ENCODE assay signal across 12 cellular contexts in the genomic region with DNA sequence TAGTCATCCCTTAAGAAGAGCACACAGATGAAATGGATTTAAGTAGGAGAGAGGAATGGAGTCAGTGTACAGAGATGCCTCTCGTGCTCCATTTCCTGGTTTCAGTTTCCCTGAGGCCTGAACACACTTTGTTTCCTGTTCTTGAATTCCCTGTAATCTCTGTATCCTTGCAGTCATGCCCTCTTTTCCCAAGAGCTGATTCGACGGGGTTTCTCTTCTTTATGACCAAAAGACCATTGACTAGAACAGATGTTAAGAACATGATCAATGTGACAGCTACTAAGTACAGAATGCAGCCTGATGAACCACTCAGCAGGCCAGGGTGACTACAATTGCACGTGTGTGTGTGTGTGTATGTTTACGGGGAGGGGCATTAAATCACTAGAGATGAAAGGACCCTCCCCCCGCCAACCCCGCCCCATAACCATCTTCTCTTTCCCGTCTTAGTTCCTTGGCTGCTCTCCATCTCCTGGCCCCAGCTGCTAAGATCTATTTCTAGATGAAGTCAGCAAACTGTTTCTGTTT. TPM values are rescaled to one million over a fixed set of nuclear protein-coding genes. Genes with fewer than 3 reads are reported as not detected.
DNase-seq lines count a peak whose midpoint lies in the region; ATAC-seq, FAIRE-seq and TF ChIP-seq lines count a peak whose summit lies in the region.
"Had no signal": no experiment of that assay in that cellular context is flagged by ENCODE, and none has a peak within 500 bp of the region (broad histone marks: within the 10 kb centered on the region; RNA-seq: fewer than 3 reads in every experiment).

No MANE protein-coding gene starts in this region.

- TF ChIP-seq CTCF in breast epithelium (IDR thresholded peaks at IDR 0.05) = no peak
- no peak for TF ChIP-seq CTCF in mammary epithelial cell (conservative IDR thresholded peaks at IDR 0.05 in 1 of 2, IDR thresholded peaks at IDR 0.05 in 1 of 2; ENCODE audit: extremely low read depth in 1 of 2, insufficient read depth in 1 of 2, low read depth in 1 of 2, low read length in 2 of 2)
- no peak for TF ChIP-seq CTCF in brain (conservative IDR thresholded peaks at IDR 0.05)
- no peak for TF ChIP-seq CTCF in SK-N-SH (IDR thresholded peaks at IDR 0.05)

- no peak for TF ChIP-seq EP300 in SK-N-SH (IDR thresholded peaks at IDR 0.05; ENCODE audit: borderline replicate concordance in 1 of 2, low read depth in 1 of 2, low read length in 1 of 2)

- no peak overlapping the region for H3K9ac ChIP-seq in mammary epithelial cell (ENCODE audit: insufficient read depth, low read length)
- no peak overlapping the region for H3K9ac ChIP-seq in SK-N-SH

- POLR2A ChIA-PET in SK-N-SH (lab: Yijun Ruan, JAX) = no interaction called here

- no peaks in the 10 kb centered on the region for H3K79me2 ChIP-seq in mammary epithelial cell (ENCODE audit: insufficient read depth, low read length)
- H3K79me2 ChIP-seq in SK-N-SH (ENCODE audit: insufficient read depth) = no peaks in the 10 kb centered on the region

- TF ChIP-seq RAD21 in SK-N-SH (IDR thresholded peaks at IDR 0.05; ENCODE audit: low read length) = no peak

- no peaks in the 10 kb centered on the region for H3F3A ChIP-seq in SK-N-SH (replicated peaks; ENCODE audit: insufficient read depth)

- H3K36me3 ChIP-seq in breast epithelium (no peaks in the 10 kb centered on the region), mammary epithelial cell (ENCODE audit: insufficient read depth, low read length) (no peaks in the 10 kb centered on the region), SK-N-SH (replicated peaks in 1 of 2; ENCODE audit: control insufficient read depth in 1 of 2, insufficient read depth in 2 of 2, low read length in 1 of 2) (no peaks in the 10 kb centered on the region)
- H3K36me3 ChIP-seq: tibial artery had no signal

- H3K9me2 ChIP-seq in SK-N-SH = no peaks in the 10 kb centered on the region

- H4K20me1 ChIP-seq in mammary epithelial cell (ENCODE audit: insufficient read depth, low read length) (no peaks in the 10 kb centered on the region), SK-N-SH (ENCODE audit: insufficient read depth) (no peaks in the 10 kb centered on the region)

- WGBS in mammary epithelial cell (ENCODE audit: low coverage, missing lambda C conversion rate) = 49% methylated on average over 6 of the region's 8 CpGs
- WGBS in SK-N-SH (ENCODE audit: low lambda C conversion rate) = 56% methylated on average over 8 of the region's 8 CpGs

- H3K27me3 ChIP-seq in breast epithelium (no peaks in the 10 kb centered on the region), mammary epithelial cell (ENCODE audit: insufficient read depth, low read length) (no peaks in the 10 kb centered on the region), SK-N-SH (ENCODE audit: insufficient read depth) (no peaks in the 10 kb centered on the region)

- H3K27ac ChIP-seq in breast epithelium (peak overlapping the region; percentile 23 to 71), mammary epithelial cell (ENCODE audit: insufficient read depth, low read depth, low read length) (no peak overlapping the region), SK-N-SH (ENCODE audit: low read depth in 2 of 2, low read length in 1 of 2) (no peak overlapping the region)
- H3K27ac ChIP-seq: tibial artery had no signal

- BruUV-seq in mammary epithelial cell (replicated peaks; lab: Mats Ljungman, UMichigan) = no TSS peak

- no peak for FAIRE-seq in urothelium cell line (lab: Jason Lieb, UNC)

- H2AFZ ChIP-seq in mammary epithelial cell (ENCODE audit: low read depth, low read length) (no peak overlapping the region), SK-N-SH (ENCODE audit: low read depth) (no peak overlapping the region)

- CTCF ChIA-PET in mammary epithelial cell (lab: Charles Lee; ENCODE audit: low non-redundant PET) (no interaction called here), SK-N-SH (lab: Yijun Ruan, JAX) (interaction anchor here (1.9 to 2.5 kb wide), 2 partner anchors 16 to 52 kb away, joined by 4 to 8 read pairs; no protein-coding TSS in a partner anchor)

- no peak overlapping the region for H3K4me3 ChIP-seq in breast epithelium
- no peak overlapping the region for H3K4me3 ChIP-seq in mammary epithelial cell (replicated peaks in 1 of 3; ENCODE audit: insufficient read depth in 1 of 3, low read depth in 2 of 3, low read length in 3 of 3)
- H3K4me3 ChIP-seq in SK-N-SH (ENCODE audit: low read depth in 2 of 2, low read length in 1 of 2) = no peak overlapping the region
- H3K4me3 ChIP-seq: tibial artery had no signal

- no peak for TF ChIP-seq POLR2A in breast epithelium (IDR thresholded peaks at IDR 0.05)

- no peaks in the 10 kb centered on the region for H3K4me1 ChIP-seq in breast epithelium
- H3K4me1 ChIP-seq in mammary epithelial cell (ENCODE audit: insufficient read depth, low read length) = no peaks in the 10 kb centered on the region
- H3K4me1 ChIP-seq in SK-N-SH (ENCODE audit: control insufficient read depth in 1 of 2, insufficient read depth in 2 of 2, low read depth in 1 of 2, low read length in 1 of 2) = no peaks in the 10 kb centered on the region; a peak in 1 of 4 replicates

- no peaks in the 10 kb centered on the region for H3K9me3 ChIP-seq in breast epithelium
- H3K9me3 ChIP-seq in mammary epithelial cell (replicated peaks; ENCODE audit: insufficient read depth, low read length) = no peaks in the 10 kb centered on the region
- no peaks in the 10 kb centered on the region for H3K9me3 ChIP-seq in SK-N-SH
- H3K9me3 ChIP-seq: tibial artery had no signal

- dilution Hi-C loops in mammary epithelial cell (cut with HindIII; ENCODE audit: low sequenced_read_pairs) = no loop called here

- H3K4me2 ChIP-seq in mammary epithelial cell (ENCODE audit: insufficient read depth, low read depth, low read length) = no peak overlapping the region
- H3K4me2 ChIP-seq in SK-N-SH = no peak overlapping the region

- H3K27me3 Mint-ChIP-seq in brain = peaks cover 8% of the 10 kb centered on the region

- H3K36me3 Mint-ChIP-seq in brain = no peaks in the 10 kb centered on the region
- H3K36me3 Mint-ChIP-seq: activated naive CD8-positive, alpha-beta T cell had no signal

- in situ Hi-C loops in mammary epithelial cell (cut with MboI; ENCODE audit: low sequenced_read_pairs in 2 of 2) = no loop called here

- H3K4me3 Mint-ChIP-seq in brain = peak overlapping the region in 2 of 5 experiments; percentile 23 to 24
- H3K4me3 Mint-ChIP-seq: activated naive CD8-positive, alpha-beta T cell had no signal

- peak overlapping the region in 4 of 5 experiments; percentile 13 to 91 (median 74) for H3K27ac Mint-ChIP-seq in brain
- H3K27ac Mint-ChIP-seq: activated naive CD8-positive, alpha-beta T cell had no signal

- H3K9me3 Mint-ChIP-seq in brain = peaks cover 0 to 3% (median 0%) of the 10 kb centered on the region in 5 experiments

- DNase-seq in breast epithelium (ENCODE audit: low spot score in 2 of 2) (no peak), mammary epithelial cell (no peak), left colon (peak; percentile 45 to 49), urothelium cell line (ENCODE audit: low spot score) (peak; percentile 35), SK-N-SH (no peak)
- DNase-seq in activated CD4-positive, alpha-beta T cell treated with anti-CD3 and anti-CD28 coated beads, Interleukin-2, amount 50 U/mL, for 48 hours = no peak
- DNase-seq: OCI-M1, tibial artery had no signal

- peaks cover 23% of the 10 kb centered on the region for H3K4me1 Mint-ChIP-seq in brain

- ATAC-seq in left colon = peak; percentile 90
- ATAC-seq in GM19455 (IDR thresholded peaks at IDR 0.05; ENCODE audit: unreplicated experiment) = no peak
- ATAC-seq: activated CD4-positive, CD25-positive, alpha-beta regulatory T cell treated with anti-CD3 and anti-CD28 coated beads, Interleukin-2, amount 50 U/mL, for 24 hours had no signal

- intact Hi-C loops in breast epithelium (cut with DNase I; ENCODE audit: low total_unique reads) = no loop called here
- intact Hi-C loops in mammary epithelial cell (cut with micrococcal nuclease) = no loop called here
- intact Hi-C loops in left colon (cut with DNase I, micrococcal nuclease) = no loop called here

TF ChIP-seq in SK-N-SH, 30 proteins besides CTCF, POLR2A, EP300 and RAD21 (continues in another document):
- TF ChIP-seq, protein P1, sequence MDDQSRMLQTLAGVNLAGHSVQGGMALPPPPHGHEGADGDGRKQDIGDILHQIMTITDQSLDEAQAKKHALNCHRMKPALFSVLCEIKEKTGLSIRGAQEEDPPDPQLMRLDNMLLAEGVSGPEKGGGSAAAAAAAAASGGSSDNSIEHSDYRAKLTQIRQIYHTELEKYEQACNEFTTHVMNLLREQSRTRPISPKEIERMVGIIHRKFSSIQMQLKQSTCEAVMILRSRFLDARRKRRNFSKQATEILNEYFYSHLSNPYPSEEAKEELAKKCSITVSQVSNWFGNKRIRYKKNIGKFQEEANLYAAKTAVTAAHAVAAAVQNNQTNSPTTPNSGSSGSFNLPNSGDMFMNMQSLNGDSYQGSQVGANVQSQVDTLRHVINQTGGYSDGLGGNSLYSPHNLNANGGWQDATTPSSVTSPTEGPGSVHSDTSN (IDR thresholded peaks at IDR 0.05) = no peak
- TF ChIP-seq ELF1 (IDR thresholded peaks at IDR 0.05) = no peak

RNA-seq across cellular contexts. Expression of gene SLC22A6, which starts 26.2 kb away (rescaled TPM):
- total RNA-seq in breast epithelium = not detected
- total RNA-seq in mammary epithelial cell = not detected
- polyA plus RNA-seq in mammary epithelial cell = not detected
- not detected for polyA minus RNA-seq in mammary epithelial cell
- polyA plus RNA-seq in brain (ENCODE audit: insufficient read depth, low read depth, low replicate concordance) = 2.0 TPM
- not detected for total RNA-seq in left colon
- polyA plus RNA-seq in SK-N-SH (2012; rRNA removed) = not detected in 2 replicates
- not detected in 2 replicates for polyA plus RNA-seq in SK-N-SH (2012; cell fraction: cytosol; rRNA removed)
- not detected in 2 replicates for polyA plus RNA-seq in SK-N-SH (2012; cell fraction: nucleus; rRNA removed)

RNA-seq across cellular contexts. Expression of gene CHRM1, which starts 37.4 kb away (rescaled TPM):
- total RNA-seq in breast epithelium (1 to 10 TPM in 1 of 3 donors, under 1 TPM in 1, not detected in 1; 0.88 to 1.3 TPM), mammary epithelial cell (not detected), left colon (under 1 TPM; 0.84 to 0.98 TPM)
- polyA plus RNA-seq in mammary epithelial cell (not detected), brain (ENCODE audit: insufficient read depth, low read depth, low replicate concordance) (18.8 TPM), SK-N-SH (2012; rRNA removed) (not detected in 2 replicates)
- not detected for polyA minus RNA-seq in mammary epithelial cell
- not detected in 2 replicates for polyA plus RNA-seq in SK-N-SH (2012; cell fraction: cytosol; rRNA removed)
- polyA plus RNA-seq in SK-N-SH (2012; cell fraction: nucleus; rRNA removed) = not detected in 2 replicates

RNA-seq across cellular contexts. Expression of gene SLC22A8, which starts 57.0 kb away (rescaled TPM):
- not detected for total RNA-seq in breast epithelium
- total RNA-seq in mammary epithelial cell = not detected
- not detected for polyA plus RNA-seq in mammary epithelial cell
- not detected for polyA minus RNA-seq in mammary epithelial cell
- 1.7 TPM for polyA plus RNA-seq in brain (ENCODE audit: insufficient read depth, low read depth, low replicate concordance)
- total RNA-seq in left colon = not detected
- polyA plus RNA-seq in SK-N-SH (2012; rRNA removed) = not detected in 2 replicates
- not detected in 2 replicates for polyA plus RNA-seq in SK-N-SH (2012; cell fraction: cytosol; rRNA removed)
- not detected in 2 replicates for polyA plus RNA-seq in SK-N-SH (2012; cell fraction: nucleus; rRNA removed)

Comparison
In these comparisons a context has a peak if more than half of its experiments do, and no peak if none do; other contexts are left out.
1. H3K27ac ChIP-seq: peak in breast epithelium (2 of 2); none in mammary epithelial cell (single experiment) and SK-N-SH (0 of 2).
2. DNase-seq: peak in left colon (2 of 2) and urothelium cell line (single experiment); none in breast epithelium (0 of 2), mammary epithelial cell (single experiment), activated CD4-positive, alpha-beta T cell treated with anti-CD3 and anti-CD28 coated beads, Interleukin-2, amount 50 U/mL, for 48 hours (0 of 2) and SK-N-SH (single experiment).